Comparison of ENCODE assay signal across 13 cellular contexts in genomic region chr4:157115613-157116340, GRCh38. TPM values are rescaled to one million over a fixed set of nuclear protein-coding genes. Genes with fewer than 3 reads are reported as not detected.
DNase-seq lines count a peak whose midpoint lies in the region; ATAC-seq and TF ChIP-seq lines count a peak whose summit lies in the region.
"Had no signal": no experiment of that assay in that cellular context is flagged by ENCODE, and none has a peak within 500 bp of the region (broad histone marks: within the 10 kb centered on the region; RNA-seq: fewer than 3 reads in every experiment).

No MANE protein-coding gene starts in this region.

- CTCF ChIA-PET in Panc1 (lab: Charles Lee) = no interaction called here
- CTCF ChIA-PET in activated CD8-positive, alpha-beta T cell treated with anti-CD3 and anti-CD28 coated beads for 36 hours (lab: Charles Lee) = no interaction called here

- H3K36me3 Mint-ChIP-seq in osteocyte (ENCODE audit: unreplicated experiment) = peaks cover 7% of the 10 kb centered on the region
- no peaks in the 10 kb centered on the region for H3K36me3 Mint-ChIP-seq in activated CD8-positive, alpha-beta T cell treated with anti-CD3 and anti-CD28 coated beads for 36 hours (ENCODE audit: low read depth)
- H3K36me3 Mint-ChIP-seq: activated naive CD4-positive, alpha-beta T cell treated with anti-CD3 and anti-CD28 coated beads, Interleukin-2, amount 10 ng/mL, durations not matched to agents 7 days and 5 days had no signal

- H3K36me3 ChIP-seq in Panc1 (ENCODE audit: control insufficient read depth, insufficient read depth, low read length) = no peaks in the 10 kb centered on the region

- H3K4me1 ChIP-seq in Panc1 (ENCODE audit: control insufficient read depth, insufficient read depth, low read length) = no peaks in the 10 kb centered on the region

- H3K9me3 ChIP-seq in Panc1 (ENCODE audit: control insufficient read depth, insufficient read depth, low read depth, low read length) = no peaks in the 10 kb centered on the region

- peaks cover 9% of the 10 kb centered on the region for H3K9me3 Mint-ChIP-seq in osteocyte (ENCODE audit: unreplicated experiment)
- H3K9me3 Mint-ChIP-seq in activated CD8-positive, alpha-beta T cell treated with anti-CD3 and anti-CD28 coated beads for 36 hours = peaks cover 5% of the 10 kb centered on the region
- H3K9me3 Mint-ChIP-seq: activated naive CD4-positive, alpha-beta T cell treated with anti-CD3 and anti-CD28 coated beads, Interleukin-2, amount 10 ng/mL, durations not matched to agents 7 days and 5 days had no signal

- H3K27me3 Mint-ChIP-seq in osteocyte (ENCODE audit: unreplicated experiment) = no peaks in the 10 kb centered on the region
- no peaks in the 10 kb centered on the region for H3K27me3 Mint-ChIP-seq in activated CD8-positive, alpha-beta T cell treated with anti-CD3 and anti-CD28 coated beads for 36 hours
- H3K27me3 Mint-ChIP-seq: activated naive CD4-positive, alpha-beta T cell treated with anti-CD3 and anti-CD28 coated beads, Interleukin-2, amount 10 ng/mL, durations not matched to agents 7 days and 5 days had no signal

- DNase-seq in ELR (ENCODE audit: low read depth) = peak; percentile 85
- peak; percentile 7 for DNase-seq in Panc1 (ENCODE audit: low read depth, low spot score)
- DNase-seq in epithelial cell of prostate (ENCODE audit: low read depth, low spot score) = no peak
- no peak for DNase-seq in osteocyte (ENCODE audit: extremely low spot score, unreplicated experiment)
- DNase-seq in activated CD8-positive, alpha-beta T cell treated with anti-CD3 and anti-CD28 coated beads for 36 hours = no peak
- no peak for DNase-seq in NK-92 treated with Interleukin-12 subunit alpha and Interleukin-12 subunit beta, amount 100 ng/mL, for 24 hours (lab: John Stamatoyannopoulos, UW)
- DNase-seq in stimulated activated naive CD4-positive, alpha-beta T cell (lab: John Stamatoyannopoulos, UW) = no peak
- DNase-seq: activated naive CD4-positive, alpha-beta T cell treated with anti-CD3 and anti-CD28 coated beads, Interleukin-2, amount 10 ng/mL, durations not matched to agents 7 days and 5 days; DMS153; NCI-H1436 had no signal

- no TSS peak for BruUV-seq in Panc1 (replicated peaks; lab: Mats Ljungman, UMichigan)

- in situ Hi-C loops in Panc1 (cut with HindIII; ENCODE audit: low pct_unique_long_range_greater_than_20kb, low sequenced_read_pairs) = no loop called here

- H3K27me3 ChIP-seq in Panc1 (ENCODE audit: control insufficient read depth, insufficient read depth, low read length) = no peaks in the 10 kb centered on the region

- H3K4me3 ChIP-seq in Panc1 (ENCODE audit: low read depth in 2 of 2, low read length in 2 of 2) = no peak overlapping the region

- intact Hi-C loops in Panc1 (cut with micrococcal nuclease; ENCODE audit: unreplicated experiment) = no loop called here
- intact Hi-C loops in activated CD8-positive, alpha-beta T cell treated with anti-CD3 and anti-CD28 coated beads for 36 hours (cut with micrococcal nuclease) = no loop called here

- no peak overlapping the region for H3K27ac ChIP-seq in Panc1 (ENCODE audit: low read length)
- H3K27ac ChIP-seq in epithelial cell of prostate = peak overlapping the region; percentile 72

- no peak for ATAC-seq in Panc1
- no peak for ATAC-seq in GM18909 (IDR thresholded peaks at IDR 0.05; ENCODE audit: poor library complexity, unreplicated experiment)
- no peak for ATAC-seq in activated CD8-positive, alpha-beta T cell treated with anti-CD3 and anti-CD28 coated beads for 36 hours
- ATAC-seq: activated CD4-positive, CD25-positive, alpha-beta regulatory T cell treated with anti-CD3 and anti-CD28 coated beads, Interleukin-2, amount 50 U/mL, for 24 hours had no signal

- POLR2A ChIA-PET in Panc1 (lab: Charles Lee) = no interaction called here
- POLR2A ChIA-PET in activated CD8-positive, alpha-beta T cell treated with anti-CD3 and anti-CD28 coated beads for 36 hours (lab: Charles Lee) = no interaction called here

- H3K4me3 Mint-ChIP-seq in osteocyte (ENCODE audit: unreplicated experiment) = no peak overlapping the region
- H3K4me3 Mint-ChIP-seq in activated CD8-positive, alpha-beta T cell treated with anti-CD3 and anti-CD28 coated beads for 36 hours = no peak overlapping the region
- H3K4me3 Mint-ChIP-seq: activated naive CD4-positive, alpha-beta T cell treated with anti-CD3 and anti-CD28 coated beads, Interleukin-2, amount 10 ng/mL, durations not matched to agents 7 days and 5 days had no signal

- TF ChIP-seq CTCF in Panc1 (IDR thresholded peaks at IDR 0.05) (no peak), osteocyte (IDR thresholded peaks at IDR 0.05) (no peak)
- TF ChIP-seq CTCF in activated CD8-positive, alpha-beta T cell treated with anti-CD3 and anti-CD28 coated beads for 36 hours (IDR thresholded peaks at IDR 0.05) = no peak

- H3K4me1 Mint-ChIP-seq in osteocyte (ENCODE audit: unreplicated experiment) = peaks cover 33% of the 10 kb centered on the region
- H3K4me1 Mint-ChIP-seq in activated CD8-positive, alpha-beta T cell treated with anti-CD3 and anti-CD28 coated beads for 36 hours (ENCODE audit: low read depth) = no peaks in the 10 kb centered on the region
- H3K4me1 Mint-ChIP-seq: activated naive CD4-positive, alpha-beta T cell treated with anti-CD3 and anti-CD28 coated beads, Interleukin-2, amount 10 ng/mL, durations not matched to agents 7 days and 5 days had no signal

- peak overlapping the region; percentile 88 for H3K27ac Mint-ChIP-seq in osteocyte (ENCODE audit: unreplicated experiment)
- no peak overlapping the region for H3K27ac Mint-ChIP-seq in activated CD8-positive, alpha-beta T cell treated with anti-CD3 and anti-CD28 coated beads for 36 hours
- H3K27ac Mint-ChIP-seq: activated naive CD4-positive, alpha-beta T cell treated with anti-CD3 and anti-CD28 coated beads, Interleukin-2, amount 10 ng/mL, durations not matched to agents 7 days and 5 days had no signal

RNA-seq across cellular contexts. Expression of gene GLRB, which starts 39.8 kb away (rescaled TPM):
- total RNA-seq in Panc1 (2021; ENCODE audit: unreplicated experiment) (1.8 TPM), osteocyte (16.7 and 19.4 TPM in 2 replicates)
- 0.50 TPM for polyA plus RNA-seq in Panc1 (2012; ENCODE audit: insufficient read length)
- total RNA-seq in activated CD8-positive, alpha-beta T cell treated with anti-CD3 and anti-CD28 coated beads for 36 hours = not detected
- total RNA-seq: mononuclear cell had no signal

Comparison
In these comparisons a context has a peak if more than half of its experiments do, and no peak if none do; other contexts are left out.
1. DNase-seq: peak in ELR (single experiment) and Panc1 (single experiment); none in epithelial cell of prostate (single experiment), osteocyte (single experiment), activated CD8-positive, alpha-beta T cell treated with anti-CD3 and anti-CD28 coated beads for 36 hours (single experiment), NK-92 treated with Interleukin-12 subunit alpha and Interleukin-12 subunit beta, amount 100 ng/mL, for 24 hours (single experiment) and stimulated activated naive CD4-positive, alpha-beta T cell (0 of 6).